In genomic region chr12:124686001-124686884, GRCh38 we compare ENCODE assay signal across 12 cellular contexts.
DNase-seq lines count a peak whose midpoint lies in the region; ATAC-seq and TF ChIP-seq lines count a peak whose summit lies in the region.
"Had no signal": no experiment of that assay in that cellular context is flagged by ENCODE, and none has a peak within 500 bp of the region (broad histone marks: within the 10 kb centered on the region; RNA-seq: fewer than 3 reads in every experiment).

No MANE protein-coding gene starts in this region.

- H3K4me2 ChIP-seq in PC-9 = no peak overlapping the region

- H2AFZ ChIP-seq in PC-9 = no peak overlapping the region

- POLR2A ChIA-PET in PC-9 (lab: Charles Lee; ENCODE audit: unreplicated experiment) = no interaction called here

- no peaks in the 10 kb centered on the region for H3K27me3 ChIP-seq in PC-9 (ENCODE audit: insufficient read depth, low read depth)

- no peaks in the 10 kb centered on the region for H3K79me2 ChIP-seq in PC-9 (ENCODE audit: low read depth)

- CTCF ChIA-PET in PC-9 (lab: Charles Lee) = interaction anchor here (0.7 kb wide), 1 partner anchor 227 kb away, joined by 3 read pairs; no protein-coding TSS in a partner anchor

- no peak for TF ChIP-seq CTCF in PC-9 (conservative IDR thresholded peaks at IDR 0.05)

- H3K27ac ChIP-seq in temporal lobe (ENCODE audit: low read depth, low read length) = peak overlapping the region; percentile 82
- H3K27ac ChIP-seq in PC-9 = no peak overlapping the region
- H3K27ac ChIP-seq: 22Rv1 had no signal

- no TSS peak for BruUV-seq in PC-9 (replicated peaks; lab: Mats Ljungman, UMichigan)

- intact Hi-C loops in PC-9 (cut with micrococcal nuclease; ENCODE audit: unreplicated experiment) = loop anchor here (10.0 kb wide), 1 partner anchor 171 kb away; no protein-coding TSS in a partner anchor

- ATAC-seq in GM19463 (IDR thresholded peaks at IDR 0.05; ENCODE audit: unreplicated experiment) (no peak), GM19023 (IDR thresholded peaks at IDR 0.05; ENCODE audit: unreplicated experiment) (no peak)

- H3K9me2 ChIP-seq in PC-9 (ENCODE audit: insufficient read depth) = no peaks in the 10 kb centered on the region

- H3K36me3 ChIP-seq in PC-9 (ENCODE audit: low read depth) = no peaks in the 10 kb centered on the region

- DNase-seq in DMS 273 (lab: John Stamatoyannopoulos, UW; ENCODE audit: unreplicated experiment) = peak; percentile 33
- DNase-seq in DMS 273 treated with DMSO at 0.1 percent for 48 hours (lab: John Stamatoyannopoulos, UW) = no peak
- peak; percentile 78 for DNase-seq in amniotic epithelial cell (ENCODE audit: low read depth)
- DNase-seq in hepatic stellate cell (ENCODE audit: low spot score) = peak; percentile 71
- no peak for DNase-seq in PC-9
- DNase-seq: activated CD4-positive, alpha-beta T cell treated with anti-CD3 and anti-CD28 coated beads for 4 hours; amniotic stem cell; H7 had no signal

- H3K4me1 ChIP-seq in PC-9 (replicated peaks; ENCODE audit: insufficient read depth) = peaks cover 51% of the 10 kb centered on the region

- H3K4me3 ChIP-seq in PC-9 = no peak overlapping the region

- no peaks in the 10 kb centered on the region for H4K20me1 ChIP-seq in PC-9 (ENCODE audit: insufficient read depth)

- peaks cover 48% of the 10 kb centered on the region for H3F3A ChIP-seq in PC-9 (ENCODE audit: insufficient read depth, low read depth)

- no peaks in the 10 kb centered on the region for H3K9me3 ChIP-seq in PC-9 (ENCODE audit: insufficient read depth, low read depth)

Comparison
In these comparisons a context has a peak if more than half of its experiments do, and no peak if none do; other contexts are left out.
1. DNase-seq: peak in DMS 273 (single experiment), amniotic epithelial cell (single experiment) and hepatic stellate cell (single experiment); none in DMS 273 treated with DMSO at 0.1 percent for 48 hours (single experiment) and PC-9 (0 of 2).